7 cellular contexts compared by ENCODE assay signal in genomic region chr16:83058376-83058775, GRCh38.
"Had no signal": no experiment of that assay in that cellular context is flagged by ENCODE, and none has a peak within 500 bp of the region (broad histone marks: within the 10 kb centered on the region; RNA-seq: fewer than 3 reads in every experiment).

No MANE protein-coding gene starts in this region.

- H3K4me3 ChIP-seq: GM23338 had no signal

- H3K27ac Mint-ChIP-seq: GM23338, H9, IgD-negative memory B cell had no signal

- DNase-seq: H9, HCEC 1CT, KBM-7 had no signal

- ATAC-seq: GM23338, HepG2 had no signal

- H3K27ac ChIP-seq: HL-60 had no signal

- H3K4me1 Mint-ChIP-seq: IgD-negative memory B cell had no signal

- H3K4me3 Mint-ChIP-seq: GM23338, H9, IgD-negative memory B cell had no signal
